14 cellular contexts compared by ENCODE assay signal in genomic region chr7:2257046-2257551, GRCh38. TPM values are rescaled to one million over a fixed set of nuclear protein-coding genes. Genes with fewer than 3 reads are reported as not detected.
DNase-seq lines count a peak whose midpoint lies in the region; ATAC-seq lines count a peak whose summit lies in the region.
"Had no signal": no experiment of that assay in that cellular context is flagged by ENCODE, and none has a peak within 500 bp of the region (broad histone marks: within the 10 kb centered on the region; RNA-seq: fewer than 3 reads in every experiment).

No MANE protein-coding gene starts in this region.

- H3K27ac ChIP-seq in BLaER1 = peak overlapping the region; percentile 35; the same call in 1 of the 2 replicates
- H3K27ac ChIP-seq: A549 had no signal

- H3K36me3 ChIP-seq in BLaER1 = peaks cover 49% of the 10 kb centered on the region
- peaks cover 83% of the 10 kb centered on the region for H3K36me3 ChIP-seq in NT2/D1 (ENCODE audit: insufficient read depth, insufficient read length, low read length)

- H3K4me1 ChIP-seq in BLaER1 = peaks cover 80% of the 10 kb centered on the region
- peaks cover 14% of the 10 kb centered on the region for H3K4me1 ChIP-seq in NT2/D1 (ENCODE audit: insufficient read depth, insufficient read length)

- no peaks in the 10 kb centered on the region for H3K27me3 Mint-ChIP-seq in T-helper 2 cell treated with Interferon-gamma antibody and Interleukin-4, amounts not matched to agents 5 μg/mL and 100 μg/mL, for 36 hours (ENCODE audit: low read depth)
- H3K27me3 Mint-ChIP-seq: CD4-positive, CD25-positive, alpha-beta regulatory T cell had no signal

- DNase-seq in D341Med (ENCODE audit: low spot score) (peak; percentile 23), NT2/D1 (ENCODE audit: low read depth, low spot score) (no peak), sciatic nerve (ENCODE audit: low spot score) (peak; percentile 54), amygdala (lab: John Stamatoyannopoulos, UW) (no peak)
- DNase-seq in T-helper 2 cell treated with Interferon-gamma antibody and Interleukin-4, amounts not matched to agents 5 μg/mL and 100 μg/mL, for 36 hours (ENCODE audit: low spot score) = no peak
- DNase-seq: Calu3; CD4-positive, CD25-positive, alpha-beta regulatory T cell; DMS79; Kasumi-1; KBM-7 had no signal

- ATAC-seq in sciatic nerve = no peak
- ATAC-seq in GM18909 (IDR thresholded peaks at IDR 0.05; ENCODE audit: poor library complexity, unreplicated experiment) = no peak
- ATAC-seq: A549, GM12878 had no signal

- peaks cover 33% of the 10 kb centered on the region for H4K20me1 ChIP-seq in BLaER1

- intact Hi-C loops in sciatic nerve (cut with DNase I) = no loop called here

- peak overlapping the region; percentile 95 for H3K4me2 ChIP-seq in BLaER1
- H3K4me2 ChIP-seq: A549 had no signal

- H3K4me3 ChIP-seq in BLaER1 (no peak overlapping the region), NT2/D1 (ENCODE audit: insufficient read length, low read depth) (no peak overlapping the region)
- H3K4me3 ChIP-seq: A549, GM12878 had no signal

- H3K4me1 Mint-ChIP-seq in T-helper 2 cell treated with Interferon-gamma antibody and Interleukin-4, amounts not matched to agents 5 μg/mL and 100 μg/mL, for 36 hours (ENCODE audit: low read depth) = peaks cover 6% of the 10 kb centered on the region

- no peak overlapping the region for H3K27ac Mint-ChIP-seq in T-helper 2 cell treated with Interferon-gamma antibody and Interleukin-4, amounts not matched to agents 5 μg/mL and 100 μg/mL, for 36 hours
- H3K27ac Mint-ChIP-seq: CD4-positive, CD25-positive, alpha-beta regulatory T cell had no signal

- H3K9me3 ChIP-seq in BLaER1 = no peaks in the 10 kb centered on the region
- H3K9me3 ChIP-seq in NT2/D1 (ENCODE audit: insufficient read depth, low read length) = no peaks in the 10 kb centered on the region
- H3K9me3 ChIP-seq: A549 had no signal

- no peak overlapping the region for H3K4me3 Mint-ChIP-seq in T-helper 2 cell treated with Interferon-gamma antibody and Interleukin-4, amounts not matched to agents 5 μg/mL and 100 μg/mL, for 36 hours

- H3K9ac ChIP-seq in BLaER1 (no peak overlapping the region), NT2/D1 (ENCODE audit: insufficient read length, low read depth) (peak overlapping the region; percentile 45)

- peaks cover 2% of the 10 kb centered on the region for H3K36me3 Mint-ChIP-seq in T-helper 2 cell treated with Interferon-gamma antibody and Interleukin-4, amounts not matched to agents 5 μg/mL and 100 μg/mL, for 36 hours (ENCODE audit: low read depth)

- no peaks in the 10 kb centered on the region for H3K9me3 Mint-ChIP-seq in T-helper 2 cell treated with Interferon-gamma antibody and Interleukin-4, amounts not matched to agents 5 μg/mL and 100 μg/mL, for 36 hours
- H3K9me3 Mint-ChIP-seq: CD4-positive, CD25-positive, alpha-beta regulatory T cell had no signal

- H3K27me3 ChIP-seq in BLaER1 = no peaks in the 10 kb centered on the region
- no peaks in the 10 kb centered on the region for H3K27me3 ChIP-seq in NT2/D1 (ENCODE audit: insufficient read depth, insufficient read length)

RNA-seq across cellular contexts. Expression of gene NUDT1, which starts 15.1 kb away (rescaled TPM):
- 11.5 TPM for total RNA-seq in sciatic nerve

RNA-seq across cellular contexts. Expression of gene MRM2, which starts 15.1 kb away (rescaled TPM):
- 12.9 TPM for total RNA-seq in sciatic nerve

RNA-seq across cellular contexts. Expression of gene MAD1L1, which starts 24.4 kb away (rescaled TPM):
- 42.1 TPM for total RNA-seq in sciatic nerve

RNA-seq across cellular contexts. Expression of gene SNX8, which starts 57.1 kb away (rescaled TPM):
- total RNA-seq in sciatic nerve = 25.9 TPM

Comparison
In these comparisons a context has a peak if more than half of its experiments do, and no peak if none do; other contexts are left out.
1. DNase-seq: peak in D341Med (single experiment) and sciatic nerve (single experiment); none in NT2/D1 (single experiment), amygdala (0 of 56) and T-helper 2 cell treated with Interferon-gamma antibody and Interleukin-4, amounts not matched to agents 5 μg/mL and 100 μg/mL, for 36 hours (single experiment).